17 cellular contexts compared by ENCODE assay signal in the genomic region with DNA sequence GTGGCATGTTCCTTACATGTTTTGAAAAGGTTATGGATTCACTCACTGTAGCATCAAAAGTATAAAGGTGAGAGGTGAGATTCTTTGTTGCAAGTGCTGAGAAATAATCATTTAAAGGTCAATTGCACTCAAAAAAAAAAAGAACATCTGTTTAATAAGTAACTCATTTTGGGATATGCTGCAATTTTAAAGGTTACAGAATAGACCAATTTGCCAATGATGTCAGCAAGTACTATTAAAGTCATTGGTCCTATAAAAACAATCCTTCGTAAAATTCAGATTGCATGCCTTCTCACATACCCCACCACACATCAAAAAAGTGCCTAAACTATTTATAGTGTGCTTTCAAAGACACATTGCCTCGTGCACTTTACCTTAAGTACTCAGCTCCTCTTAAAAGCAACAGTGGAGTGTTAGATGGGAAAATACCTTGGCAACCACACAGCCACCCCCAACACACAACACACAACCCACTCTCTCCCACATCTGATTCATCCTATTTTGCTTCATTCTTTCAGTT.
DNase-seq lines count a peak whose midpoint lies in the region; ATAC-seq and TF ChIP-seq lines count a peak whose summit lies in the region.
"Had no signal": no experiment of that assay in that cellular context is flagged by ENCODE, and none has a peak within 500 bp of the region (broad histone marks: within the 10 kb centered on the region; RNA-seq: fewer than 3 reads in every experiment).

No MANE protein-coding gene starts in this region.

- H3K4me3 ChIP-seq in mammary epithelial cell (replicated peaks in 1 of 3; ENCODE audit: insufficient read depth in 1 of 3, low read depth in 2 of 3, low read length in 3 of 3) (no peak overlapping the region), fibroblast of pulmonary artery (replicated peaks; ENCODE audit: low read depth, low read length) (no peak overlapping the region), Peyer's patch (no peak overlapping the region)
- H3K4me3 ChIP-seq: uterus had no signal

- intact Hi-C loops in mammary epithelial cell (cut with micrococcal nuclease) (no loop called here), MCF 10A (cut with micrococcal nuclease) (no loop called here), left cardiac atrium (cut with DNase I) (no loop called here)

- H3K36me3 ChIP-seq in mammary epithelial cell (ENCODE audit: insufficient read depth, low read length) (no peaks in the 10 kb centered on the region), Peyer's patch (no peaks in the 10 kb centered on the region)
- H3K36me3 ChIP-seq: neutrophil, uterus had no signal

- no peaks in the 10 kb centered on the region for H3K79me2 ChIP-seq in mammary epithelial cell (ENCODE audit: insufficient read depth, low read length)

- no peaks in the 10 kb centered on the region for H4K20me1 ChIP-seq in mammary epithelial cell (ENCODE audit: insufficient read depth, low read length)

- no peaks in the 10 kb centered on the region for H3K27me3 ChIP-seq in mammary epithelial cell (ENCODE audit: insufficient read depth, low read length)
- no peaks in the 10 kb centered on the region for H3K27me3 ChIP-seq in Peyer's patch
- H3K27me3 ChIP-seq: neutrophil, uterus had no signal

- dilution Hi-C loops in mammary epithelial cell (cut with HindIII; ENCODE audit: low sequenced_read_pairs) = no loop called here

- no peaks in the 10 kb centered on the region for H3K9me3 ChIP-seq in mammary epithelial cell (replicated peaks; ENCODE audit: insufficient read depth, low read length)
- H3K9me3 ChIP-seq in Peyer's patch = no peaks in the 10 kb centered on the region
- H3K9me3 ChIP-seq: neutrophil, uterus had no signal

- TF ChIP-seq CTCF in mammary epithelial cell (conservative IDR thresholded peaks at IDR 0.05 in 1 of 2, IDR thresholded peaks at IDR 0.05 in 1 of 2; ENCODE audit: extremely low read depth in 1 of 2, insufficient read depth in 1 of 2, low read depth in 1 of 2, low read length in 2 of 2) (no peak), MCF 10A (IDR thresholded peaks at IDR 0.05; ENCODE audit: unreplicated experiment) (no peak), fibroblast of pulmonary artery (IDR thresholded peaks at IDR 0.05; ENCODE audit: low read length, missing control alignments) (no peak), Peyer's patch (IDR thresholded peaks at IDR 0.05) (no peak)

- ATAC-seq in HG02885 (IDR thresholded peaks at IDR 0.05; ENCODE audit: poor library complexity, unreplicated experiment) (peak; percentile 68), left cardiac atrium (no peak)
- ATAC-seq in stimulated activated naive B cell treated with anti-CD40 and anti-IgM and Interleukin-4, amounts not matched to agents 10 μg/mL and 1 μg/mL and 100 μg/mL, for 72 hours (replicated peaks) = peak; percentile 88 to 89

- peak; percentile 9 for DNase-seq in mammary epithelial cell
- DNase-seq in MCF 10A (ENCODE audit: unreplicated experiment) = no peak
- DNase-seq in fibroblast of pulmonary artery (ENCODE audit: low read depth) = peak; percentile 8
- DNase-seq in stimulated activated naive B cell treated with anti-CD40 and anti-IgM and Interleukin-4, amounts not matched to agents 10 μg/mL and 1 μg/mL and 100 μg/mL, for 72 hours = peak; percentile 8
- DNase-seq in Peyer's patch = no peak
- no peak for DNase-seq in 8988T
- no peak for DNase-seq in left cardiac atrium
- DNase-seq: amygdala, COR-L47, GDM1, NCI-H1694 treated with DMSO at 0.1 percent for 48 hours, OCI-M1, small intestine, uterus had no signal

- no TSS peak for BruUV-seq in mammary epithelial cell (replicated peaks; lab: Mats Ljungman, UMichigan)
- no TSS peak for BruUV-seq in MCF 10A (replicated peaks; lab: Mats Ljungman, UMichigan)

- H3K4me1 Mint-ChIP-seq in MCF 10A (ENCODE audit: insufficient read depth, unreplicated experiment) = no peaks in the 10 kb centered on the region
- H3K4me1 Mint-ChIP-seq in stimulated activated naive B cell treated with anti-CD40 and anti-IgM and Interleukin-4, amounts not matched to agents 10 μg/mL and 1 μg/mL and 100 μg/mL, for 72 hours = no peaks in the 10 kb centered on the region

- TF ChIP-seq POLR2A in Peyer's patch (IDR thresholded peaks at IDR 0.05) = no peak

- H3K27ac Mint-ChIP-seq in MCF 10A (ENCODE audit: low read depth, unreplicated experiment) = no peak overlapping the region
- no peak overlapping the region for H3K27ac Mint-ChIP-seq in stimulated activated naive B cell treated with anti-CD40 and anti-IgM and Interleukin-4, amounts not matched to agents 10 μg/mL and 1 μg/mL and 100 μg/mL, for 72 hours
- H3K27ac Mint-ChIP-seq: stimulated activated naive CD8-positive, alpha-beta T cell treated with anti-CD3 and anti-CD28 coated beads, Interleukin-15, Interleukin-2, amounts not matched to agents 100 ng/mL and 50 ng/mL, for 24 hours had no signal

- no peak overlapping the region for H3K4me2 ChIP-seq in mammary epithelial cell (ENCODE audit: insufficient read depth, low read depth, low read length)

- no peaks in the 10 kb centered on the region for H3K9me3 Mint-ChIP-seq in MCF 10A (ENCODE audit: unreplicated experiment)
- H3K9me3 Mint-ChIP-seq in stimulated activated naive B cell treated with anti-CD40 and anti-IgM and Interleukin-4, amounts not matched to agents 10 μg/mL and 1 μg/mL and 100 μg/mL, for 72 hours = no peaks in the 10 kb centered on the region
- H3K9me3 Mint-ChIP-seq: stimulated activated naive CD8-positive, alpha-beta T cell treated with anti-CD3 and anti-CD28 coated beads, Interleukin-15, Interleukin-2, amounts not matched to agents 100 ng/mL and 50 ng/mL, for 24 hours had no signal

- no peak overlapping the region for H3K9ac ChIP-seq in mammary epithelial cell (ENCODE audit: insufficient read depth, low read length)

- 70% methylated on average over 2 of the region's 2 CpGs for WGBS in mammary epithelial cell (ENCODE audit: low coverage, missing lambda C conversion rate)

- CTCF ChIA-PET in mammary epithelial cell (lab: Charles Lee; ENCODE audit: low non-redundant PET) (no interaction called here), MCF 10A (lab: Yijun Ruan, JAX) (no interaction called here)

- H3K27ac ChIP-seq in mammary epithelial cell (ENCODE audit: insufficient read depth, low read depth, low read length) (no peak overlapping the region), Peyer's patch (no peak overlapping the region)
- H3K27ac ChIP-seq: neutrophil, uterus had no signal

- H2AFZ ChIP-seq in mammary epithelial cell (ENCODE audit: low read depth, low read length) = no peak overlapping the region

- POLR2A ChIA-PET in MCF 10A (lab: Yijun Ruan, JAX) = no interaction called here

- no peaks in the 10 kb centered on the region for H3K36me3 Mint-ChIP-seq in MCF 10A (ENCODE audit: insufficient read depth, unreplicated experiment)
- no peaks in the 10 kb centered on the region for H3K36me3 Mint-ChIP-seq in stimulated activated naive B cell treated with anti-CD40 and anti-IgM and Interleukin-4, amounts not matched to agents 10 μg/mL and 1 μg/mL and 100 μg/mL, for 72 hours

- H3K4me3 Mint-ChIP-seq in MCF 10A (ENCODE audit: unreplicated experiment) = no peak overlapping the region
- no peak overlapping the region for H3K4me3 Mint-ChIP-seq in stimulated activated naive B cell treated with anti-CD40 and anti-IgM and Interleukin-4, amounts not matched to agents 10 μg/mL and 1 μg/mL and 100 μg/mL, for 72 hours
- H3K4me3 Mint-ChIP-seq: stimulated activated naive CD8-positive, alpha-beta T cell treated with anti-CD3 and anti-CD28 coated beads, Interleukin-15, Interleukin-2, amounts not matched to agents 100 ng/mL and 50 ng/mL, for 24 hours had no signal

- in situ Hi-C loops in mammary epithelial cell (cut with MboI; ENCODE audit: low sequenced_read_pairs in 2 of 2) = no loop called here

- H3K27me3 Mint-ChIP-seq in MCF 10A (ENCODE audit: insufficient read depth, unreplicated experiment) = no peaks in the 10 kb centered on the region
- no peaks in the 10 kb centered on the region for H3K27me3 Mint-ChIP-seq in stimulated activated naive B cell treated with anti-CD40 and anti-IgM and Interleukin-4, amounts not matched to agents 10 μg/mL and 1 μg/mL and 100 μg/mL, for 72 hours
- H3K27me3 Mint-ChIP-seq: stimulated activated naive CD8-positive, alpha-beta T cell treated with anti-CD3 and anti-CD28 coated beads, Interleukin-15, Interleukin-2, amounts not matched to agents 100 ng/mL and 50 ng/mL, for 24 hours had no signal

- H3K4me1 ChIP-seq in mammary epithelial cell (ENCODE audit: insufficient read depth, low read length) (no peaks in the 10 kb centered on the region), Peyer's patch (no peaks in the 10 kb centered on the region)
- H3K4me1 ChIP-seq: uterus had no signal

Comparison
In these comparisons a context has a peak if more than half of its experiments do, and no peak if none do; other contexts are left out.
1. DNase-seq: peak in mammary epithelial cell (single experiment), fibroblast of pulmonary artery (single experiment) and stimulated activated naive B cell treated with anti-CD40 and anti-IgM and Interleukin-4, amounts not matched to agents 10 μg/mL and 1 μg/mL and 100 μg/mL, for 72 hours (single experiment); none in MCF 10A (single experiment), Peyer's patch (0 of 3), 8988T (single experiment) and left cardiac atrium (single experiment).
2. ATAC-seq: peak in HG02885 (single experiment) and stimulated activated naive B cell treated with anti-CD40 and anti-IgM and Interleukin-4, amounts not matched to agents 10 μg/mL and 1 μg/mL and 100 μg/mL, for 72 hours (2 of 2); none in left cardiac atrium (0 of 2).